ENCODE assay signal across 8 cellular contexts in genomic region chr19:8342684-8343482, GRCh38.
DNase-seq lines count a peak whose midpoint lies in the region; ATAC-seq and TF ChIP-seq lines count a peak whose summit lies in the region.

TSS of gene KANK3 (minus strand) at chr19:8343262. CDS start at chr19:8337828, 5,434 bp downstream.

- H3K9ac ChIP-seq in iPS-18a (ENCODE audit: low read length) = no peak within 1 kb of the TSS

- H3K4me3 ChIP-seq in GM06990 (replicated peaks; ENCODE audit: low read depth, low read length) (peak within 1 kb of the TSS; percentile 46), WERI-Rb-1 (ENCODE audit: low read depth, low read length) (peak within 1 kb of the TSS; percentile 62), iPS-18a (ENCODE audit: low read length) (peak within 1 kb of the TSS; percentile 67), skeletal muscle cell (ENCODE audit: low read depth, low read length) (peak within 1 kb of the TSS; percentile 47)

- H3K27me3 ChIP-seq in GM06990 (replicated peaks; ENCODE audit: control insufficient read depth, insufficient read depth, low read length) (no peaks in the 10 kb centered on the region; the same call in 1 of the 2 replicates), WERI-Rb-1 (ENCODE audit: insufficient read depth, low read depth, severe bottlenecking) (peaks cover 4% of the 10 kb centered on the region), iPS-18a (ENCODE audit: control insufficient read depth, insufficient read depth, low read length) (peaks cover 40% of the 10 kb centered on the region)

- TF ChIP-seq CTCF in GM06990 (IDR thresholded peaks at IDR 0.05; ENCODE audit: insufficient read depth, low read length, poor library complexity, severe bottlenecking) (no peak), WERI-Rb-1 (IDR thresholded peaks at IDR 0.05; ENCODE audit: low read depth, low read length) (no peak)

- no peaks in the 10 kb centered on the region for H3K4me1 ChIP-seq in iPS-18a (ENCODE audit: control insufficient read depth, low read depth, low read length)

- no peak within 1 kb of the TSS for H3K27ac ChIP-seq in WERI-Rb-1
- H3K27ac ChIP-seq in iPS-18a (ENCODE audit: low read length) = no peak within 1 kb of the TSS

- peak; percentile 93 for ATAC-seq in HG02678 (IDR thresholded peaks at IDR 0.05; ENCODE audit: unreplicated experiment)
- no peak for ATAC-seq in GM18873 (IDR thresholded peaks at IDR 0.05; ENCODE audit: low FRiP score, unreplicated experiment)

- H3K36me3 ChIP-seq in GM06990 (ENCODE audit: control insufficient read depth, insufficient read depth, low read length) (no peaks in the 10 kb centered on the region), WERI-Rb-1 (no peaks in the 10 kb centered on the region), iPS-18a (ENCODE audit: control insufficient read depth, low read depth, low read length) (no peaks in the 10 kb centered on the region)

- no peaks in the 10 kb centered on the region for H3K9me3 ChIP-seq in WERI-Rb-1 (ENCODE audit: severe bottlenecking)
- H3K9me3 ChIP-seq in iPS-18a (ENCODE audit: control insufficient read depth, low read depth, low read length) = no peaks in the 10 kb centered on the region

- DNase-seq in GM06990 (ENCODE audit: extremely low read depth, insufficient read length) (peak; percentile 87), NCI-H2029 (lab: John Stamatoyannopoulos, UW) (peak; percentile 90), WERI-Rb-1 (peak; percentile 98), brain pericyte (ENCODE audit: low read depth, low spot score) (peak; percentile 43), skeletal muscle cell (ENCODE audit: low read depth) (peak; percentile 83)

Comparison
In these comparisons a context has a peak if more than half of its experiments do, and no peak if none do; other contexts are left out.
1. DNase-seq: peak in every context shown above with its lines; median percentile 98 in WERI-Rb-1; 90 in NCI-H2029; 87 in GM06990; 83 in skeletal muscle cell; 43 in brain pericyte.